9 cellular contexts compared by ENCODE assay signal in genomic region chr10:119933179-119933578, GRCh38. TPM values are rescaled to one million over a fixed set of nuclear protein-coding genes. Genes with fewer than 3 reads are reported as not detected.
DNase-seq lines count a peak whose midpoint lies in the region; ATAC-seq and TF ChIP-seq lines count a peak whose summit lies in the region.
"Had no signal": no experiment of that assay in that cellular context is flagged by ENCODE, and none has a peak within 500 bp of the region (broad histone marks: within the 10 kb centered on the region; RNA-seq: fewer than 3 reads in every experiment).

No MANE protein-coding gene starts in this region.

- H3K9me3 ChIP-seq in Loucy (ENCODE audit: insufficient read depth, low read depth, low read length): no peaks in the 10 kb centered on the region

- no peak overlapping the region for H2AFZ ChIP-seq in Loucy (ENCODE audit: low read length)

- H4K20me1 ChIP-seq in Loucy (ENCODE audit: insufficient read depth, low read length, poor library complexity, severe bottlenecking): no peaks in the 10 kb centered on the region

- H3K27me3 ChIP-seq in Loucy (ENCODE audit: insufficient read depth, low read length, poor library complexity, severe bottlenecking): no peaks in the 10 kb centered on the region

- no peaks in the 10 kb centered on the region for H3K79me2 ChIP-seq in Loucy (ENCODE audit: insufficient read depth, low read length)

- H3K4me1 Mint-ChIP-seq in nephron progenitor cell: no peaks in the 10 kb centered on the region
- H3K4me1 Mint-ChIP-seq: activated naive CD8-positive, alpha-beta T cell treated with anti-CD3 and anti-CD28 coated beads, Interleukin-2, amount 10 ng/mL, durations not matched to agents 7 days and 5 days had no signal

- no peaks in the 10 kb centered on the region for H3F3A ChIP-seq in Loucy (ENCODE audit: low read depth)

- DNase-seq in G401 (ENCODE audit: low spot score): peak; percentile 57
- peak; percentile 66 for DNase-seq in astrocyte of the hippocampus (ENCODE audit: low read depth, low spot score)
- DNase-seq in nephron progenitor cell: no peak
- DNase-seq in T-helper 9 cell: no peak
- DNase-seq in NOMO-1 treated with dmso at 0.1 percent for 144 hours (lab: John Stamatoyannopoulos, UW; ENCODE audit: unreplicated experiment): no peak
- DNase-seq: activated naive CD8-positive, alpha-beta T cell treated with anti-CD3 and anti-CD28 coated beads, Interleukin-2, amount 10 ng/mL, durations not matched to agents 7 days and 5 days had no signal

- H3K4me3 Mint-ChIP-seq in nephron progenitor cell: no peak overlapping the region
- H3K4me3 Mint-ChIP-seq: activated naive CD8-positive, alpha-beta T cell treated with anti-CD3 and anti-CD28 coated beads, Interleukin-2, amount 10 ng/mL, durations not matched to agents 7 days and 5 days had no signal

- no peak overlapping the region for H3K4me2 ChIP-seq in Loucy (ENCODE audit: low read depth, low read length, poor library complexity, severe bottlenecking)

- H3K9me3 Mint-ChIP-seq in nephron progenitor cell: no peaks in the 10 kb centered on the region
- H3K9me3 Mint-ChIP-seq: activated naive CD8-positive, alpha-beta T cell treated with anti-CD3 and anti-CD28 coated beads, Interleukin-2, amount 10 ng/mL, durations not matched to agents 7 days and 5 days had no signal

- TF ChIP-seq CTCF in Loucy (conservative IDR thresholded peaks at IDR 0.05; ENCODE audit: low read length) (peak; percentile 70), nephron progenitor cell (IDR thresholded peaks at IDR 0.05) (peak; percentile 54)

- H3K27me3 Mint-ChIP-seq in nephron progenitor cell (ENCODE audit: low read depth, poor library complexity): no peaks in the 10 kb centered on the region
- H3K27me3 Mint-ChIP-seq: activated naive CD8-positive, alpha-beta T cell treated with anti-CD3 and anti-CD28 coated beads, Interleukin-2, amount 10 ng/mL, durations not matched to agents 7 days and 5 days had no signal

- peaks cover 68% of the 10 kb centered on the region for H3K36me3 ChIP-seq in Loucy (ENCODE audit: insufficient read depth, low read length)

- in situ Hi-C loops in G401 (cut with HindIII; ENCODE audit: low sequenced_read_pairs): no loop called here

- H3K4me3 ChIP-seq in Loucy (ENCODE audit: low read length, poor library complexity, severe bottlenecking): no peak overlapping the region

- H3K27ac Mint-ChIP-seq in nephron progenitor cell: peak overlapping the region; percentile 44
- H3K27ac Mint-ChIP-seq: activated naive CD8-positive, alpha-beta T cell treated with anti-CD3 and anti-CD28 coated beads, Interleukin-2, amount 10 ng/mL, durations not matched to agents 7 days and 5 days had no signal

- H3K4me1 ChIP-seq in Loucy (ENCODE audit: insufficient read depth, low read length, poor library complexity, severe bottlenecking): no peaks in the 10 kb centered on the region

- ATAC-seq in GM18870 (IDR thresholded peaks at IDR 0.05; ENCODE audit: unreplicated experiment): no peak
- ATAC-seq in HG03432 (IDR thresholded peaks at IDR 0.05; ENCODE audit: unreplicated experiment): no peak

- H3K9ac ChIP-seq in Loucy (ENCODE audit: low read depth, low read length, poor library complexity, severe bottlenecking): no peak overlapping the region

- H3K9me2 ChIP-seq in Loucy (replicated peaks; ENCODE audit: low read depth, low read length): no peaks in the 10 kb centered on the region

- peaks cover 66% of the 10 kb centered on the region for H3K36me3 Mint-ChIP-seq in nephron progenitor cell (ENCODE audit: low read depth)

RNA-seq across cellular contexts. Expression of gene SEC23IP, which starts 40.6 kb away (rescaled TPM):
- 5.4 and 28.6 TPM in 2 replicates for total RNA-seq in G401 (2014; rRNA removed; shearing (Covaris generic))

Comparison
In these comparisons a context has a peak if more than half of its experiments do, and no peak if none do; other contexts are left out.
1. DNase-seq: peak in G401 (single experiment) and astrocyte of the hippocampus (single experiment); none in nephron progenitor cell (single experiment), T-helper 9 cell (single experiment) and NOMO-1 treated with dmso at 0.1 percent for 144 hours (single experiment).